ENCODE assay signal across 8 cellular contexts in genomic region chr16:31874354-31875111, GRCh38. TPM values are rescaled to one million over a fixed set of nuclear protein-coding genes. Genes with fewer than 3 reads are reported as not detected.
DNase-seq lines count a peak whose midpoint lies in the region; ATAC-seq and TF ChIP-seq lines count a peak whose summit lies in the region.

No MANE protein-coding gene starts in this region.

- no peak overlapping the region for H2BK12ac ChIP-seq in mesenchymal stem cell (ENCODE audit: low read length in 2 of 2)

- peak overlapping the region; percentile 42 for H2BK120ac ChIP-seq in mesenchymal stem cell (ENCODE audit: low read depth, low read length)

- DNase-seq in DMS153 treated with DMSO at 0.1 percent for 48 hours (lab: John Stamatoyannopoulos, UW; ENCODE audit: unreplicated experiment) = peak; percentile 8
- DNase-seq in GM19238 (ENCODE audit: insufficient read length, low spot score) = peak; percentile 12
- DNase-seq in SK-N-MC (ENCODE audit: low read depth, low spot score) = no peak
- DNase-seq in coronary artery (ENCODE audit: low spot score) = no peak
- DNase-seq in mesenchymal stem cell = peak; percentile 88
- no peak for DNase-seq in putamen (ENCODE audit: low spot score)

- H2BK15ac ChIP-seq in mesenchymal stem cell (ENCODE audit: low read depth, poor library complexity, severe bottlenecking) = no peak overlapping the region

- peaks cover 3% of the 10 kb centered on the region; the same call in 1 of the 2 replicates for H3K9me3 ChIP-seq in SK-N-MC (ENCODE audit: low read depth, low read length)
- no peaks in the 10 kb centered on the region for H3K9me3 ChIP-seq in mesenchymal stem cell (ENCODE audit: control insufficient read depth, low read length)

- H3K23ac ChIP-seq in mesenchymal stem cell (ENCODE audit: low read length in 2 of 2) = peak overlapping the region; percentile 17 to 20

- H2BK5ac ChIP-seq in mesenchymal stem cell (ENCODE audit: low read depth, low read length, poor library complexity, severe bottlenecking) = no peak overlapping the region

- H3K4me3 ChIP-seq in SK-N-MC (peak overlapping the region; percentile 99), coronary artery (peak overlapping the region; percentile 100), mesenchymal stem cell (ENCODE audit: insufficient read depth in 1 of 2, low read depth in 1 of 2, low read length in 2 of 2) (peak overlapping the region; percentile 97 to 99), urinary bladder (ENCODE audit: low read depth, low read length) (peak overlapping the region; percentile 94)

- no peak overlapping the region for H4K91ac ChIP-seq in mesenchymal stem cell (ENCODE audit: low read length)

- no peak overlapping the region for H2AFZ ChIP-seq in mesenchymal stem cell (ENCODE audit: low read depth, low read length)

- ATAC-seq in HG03565 (IDR thresholded peaks at IDR 0.05; ENCODE audit: unreplicated experiment) = peak; percentile 24

- H3K27ac ChIP-seq in SK-N-MC (peak overlapping the region; percentile 89; the same call in 1 of the 2 replicates), coronary artery (peak overlapping the region; percentile 92 to 98), mesenchymal stem cell (ENCODE audit: low read length, poor library complexity, severe bottlenecking) (peak overlapping the region; percentile 16), urinary bladder (ENCODE audit: low read depth) (peak overlapping the region; percentile 95)

- peaks cover 18% of the 10 kb centered on the region for H3K4me1 ChIP-seq in mesenchymal stem cell (ENCODE audit: control insufficient read depth, insufficient read depth, low read depth, low read length)
- H3K4me1 ChIP-seq in urinary bladder (ENCODE audit: insufficient read depth) = peaks cover 1% of the 10 kb centered on the region

- H3K4ac ChIP-seq in mesenchymal stem cell (ENCODE audit: low read depth in 1 of 2, low read length in 2 of 2) = peak overlapping the region in 1 of 2 experiments; percentile 91

- peak overlapping the region; percentile 77 to 95 for H3K18ac ChIP-seq in mesenchymal stem cell (ENCODE audit: low read depth in 1 of 2, low read length in 2 of 2)

- H3K14ac ChIP-seq in mesenchymal stem cell (ENCODE audit: low read length in 2 of 2) = peak overlapping the region; percentile 28 to 94

- WGBS in mesenchymal stem cell = 9% methylated on average over 13 of the region's 14 CpGs
- 4% methylated on average over 14 of the region's 14 CpGs for WGBS in urinary bladder

- H4K8ac ChIP-seq in mesenchymal stem cell (ENCODE audit: low read length) = no peak overlapping the region

- TF ChIP-seq CTCF in coronary artery (IDR thresholded peaks at IDR 0.05) = no peak

- no peaks in the 10 kb centered on the region for H3K27me3 ChIP-seq in mesenchymal stem cell (ENCODE audit: control insufficient read depth in 1 of 2, insufficient read depth in 1 of 2, low read length in 2 of 2)

- peak overlapping the region; percentile 98 for H3K4me2 ChIP-seq in mesenchymal stem cell (ENCODE audit: low read length, poor library complexity, severe bottlenecking)

- H3K36me3 ChIP-seq in SK-N-MC (ENCODE audit: insufficient read depth, low read length) = peaks cover 42% of the 10 kb centered on the region
- H3K36me3 ChIP-seq in mesenchymal stem cell (ENCODE audit: control insufficient read depth in 1 of 2, insufficient read depth in 2 of 2, low read depth in 1 of 2, low read length in 2 of 2) = peaks cover 7 to 14% of the 10 kb centered on the region in 2 experiments
- no peaks in the 10 kb centered on the region for H3K36me3 ChIP-seq in urinary bladder (ENCODE audit: insufficient read depth)

- H3K79me1 ChIP-seq in mesenchymal stem cell (replicated peaks; ENCODE audit: low read length, poor library complexity, severe bottlenecking) = peaks cover 8% of the 10 kb centered on the region

- H2AK5ac ChIP-seq in mesenchymal stem cell (ENCODE audit: low read length, severe bottlenecking) = no peak overlapping the region

- H3K9ac ChIP-seq in SK-N-MC (ENCODE audit: insufficient read length) = peak overlapping the region; percentile 97
- H3K9ac ChIP-seq in mesenchymal stem cell (ENCODE audit: low read length) = peak overlapping the region; percentile 99

RNA-seq across cellular contexts. Expression of gene ZNF267, which starts 0.9 kb away (rescaled TPM):
- 5.0 TPM for polyA plus RNA-seq in mesenchymal stem cell (2013, experiment 1 of 2)
- 5.2 TPM for polyA plus RNA-seq in mesenchymal stem cell (2013, experiment 2 of 2)
- total RNA-seq in urinary bladder = 24.2 TPM
- polyA plus RNA-seq in urinary bladder = 6.0 TPM

Comparison
In these comparisons a context has a peak if more than half of its experiments do, and no peak if none do; other contexts are left out.
1. DNase-seq: peak in DMS153 treated with DMSO at 0.1 percent for 48 hours (single experiment), GM19238 (single experiment) and mesenchymal stem cell (single experiment); none in SK-N-MC (single experiment), coronary artery (single experiment) and putamen (single experiment).
2. H3K27ac ChIP-seq: peak in every context shown above with its lines; median percentile 95 in coronary artery; 95 in urinary bladder; 89 in SK-N-MC; 16 in mesenchymal stem cell.
3. Peak in every context shown above with its lines, with median percentiles within 50 percentile points of each other: H3K4me3 ChIP-seq.